Comparison of ENCODE assay signal across 9 cellular contexts in the genomic region with DNA sequence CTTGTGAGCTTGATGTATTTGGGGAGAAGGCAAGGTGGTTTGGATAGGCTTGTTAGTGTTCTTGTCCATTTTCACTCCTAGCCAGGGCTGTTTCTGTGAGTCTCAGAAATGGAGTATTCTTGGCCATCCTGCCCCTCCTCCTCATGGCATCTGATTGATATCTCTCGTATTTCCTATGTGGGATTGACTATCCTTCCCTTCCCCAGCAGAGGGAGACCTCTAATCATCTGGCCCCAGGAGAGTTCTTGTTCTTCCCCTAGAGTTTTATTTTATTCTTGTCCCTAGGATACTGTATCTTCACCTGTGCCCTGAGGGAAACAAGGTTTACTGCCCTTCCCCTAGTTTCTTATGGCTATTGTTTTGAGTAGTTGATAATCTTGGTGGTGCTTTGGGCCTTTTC.
A peak's percentile ranks its signal among the peaks of the same experiment; 100 is the strongest.
DNase-seq lines count a peak whose midpoint lies in the region; ATAC-seq, FAIRE-seq and TF ChIP-seq lines count a peak whose summit lies in the region.
"Had no signal": no experiment of that assay in that cellular context is flagged by ENCODE, and none has a peak within 500 bp of the region (broad histone marks: within the 10 kb centered on the region; RNA-seq: fewer than 3 reads in every experiment).

No MANE protein-coding gene starts in this region.

- no peaks in the 10 kb centered on the region for H3K27me3 ChIP-seq in bronchial epithelial cell (ENCODE audit: control insufficient read depth, insufficient read depth, low read length)
- no peaks in the 10 kb centered on the region for H3K27me3 ChIP-seq in right atrium auricular region
- H3K27me3 ChIP-seq: SJSA1 had no signal

- H3K4me3 ChIP-seq in bronchial epithelial cell (ENCODE audit: low read depth, low read length), result no peak overlapping the region
- H3K4me3 ChIP-seq in right atrium auricular region, result no peak overlapping the region
- H3K4me3 ChIP-seq: SJSA1 had no signal

- H3K4me1 ChIP-seq in right atrium auricular region, result no peaks in the 10 kb centered on the region

- DNase-seq in GM10248 (ENCODE audit: extremely low spot score), result no peak
- DNase-seq in MV-4-11 (lab: John Stamatoyannopoulos, UW), result peak; percentile 31
- DNase-seq in bronchial epithelial cell (ENCODE audit: low read depth), result peak; percentile 47
- DNase-seq in myocyte (ENCODE audit: low read depth), result peak; percentile 20
- DNase-seq in activated CD4-positive, alpha-beta T cell treated with anti-CD3 and anti-CD28 coated beads for 4 hours, result no peak
- DNase-seq in stimulated activated CD4-positive, alpha-beta T cell treated with anti-CD3 and anti-CD28 coated beads, Interleukin-12 subunit alpha, Interleukin-12 subunit beta, amount 100 ng/mL, for 4 hours, result no peak
- DNase-seq in right atrium auricular region (ENCODE audit: low spot score), result no peak

- peak; percentile 9 for TF ChIP-seq CTCF in GM10248 (IDR thresholded peaks at IDR 0.05; ENCODE audit: control extremely low read depth, extremely low read depth, low read depth, missing control alignments)
- TF ChIP-seq CTCF in bronchial epithelial cell (IDR thresholded peaks at IDR 0.05; ENCODE audit: insufficient read depth, low read length, severe bottlenecking), result peak; percentile 56
- TF ChIP-seq CTCF in right atrium auricular region (IDR thresholded peaks at IDR 0.05), result no peak

- FAIRE-seq in bronchial epithelial cell (lab: Jason Lieb, UNC), result peak; percentile 85

- POLR2A ChIA-PET in GM10248 (lab: Yijun Ruan, JAX), result no interaction called here

- no peaks in the 10 kb centered on the region for H3K36me3 ChIP-seq in bronchial epithelial cell (ENCODE audit: control insufficient read depth, insufficient read depth, low read length)
- H3K36me3 ChIP-seq in right atrium auricular region, result no peaks in the 10 kb centered on the region
- H3K36me3 ChIP-seq: SJSA1 had no signal

- peaks cover 0 to 4% of the 10 kb centered on the region in 2 donors for H3K9me3 ChIP-seq in right atrium auricular region
- H3K9me3 ChIP-seq: SJSA1 had no signal

- no peak overlapping the region for H3K27ac ChIP-seq in right atrium auricular region
- H3K27ac ChIP-seq: SJSA1 had no signal

- CTCF ChIA-PET in GM10248 (lab: Yijun Ruan, JAX), result interaction anchor here (0.8 to 1.9 kb wide), 7 partner anchors 8 to 38 kb away, joined by 3 to 5 read pairs (median 3); no protein-coding TSS in a partner anchor

- ATAC-seq in GM21526 (IDR thresholded peaks at IDR 0.05; ENCODE audit: low FRiP score, unreplicated experiment), result no peak

Comparison
In these comparisons a context has a peak if more than half of its experiments do, and no peak if none do; other contexts are left out.
1. DNase-seq: peak in MV-4-11 (single experiment), bronchial epithelial cell (single experiment) and myocyte (single experiment); none in GM10248 (single experiment), activated CD4-positive, alpha-beta T cell treated with anti-CD3 and anti-CD28 coated beads for 4 hours (0 of 2), stimulated activated CD4-positive, alpha-beta T cell treated with anti-CD3 and anti-CD28 coated beads, Interleukin-12 subunit alpha, Interleukin-12 subunit beta, amount 100 ng/mL, for 4 hours (single experiment) and right atrium auricular region (single experiment).
2. CTCF ChIP-seq: peak in GM10248 (single experiment) and bronchial epithelial cell (single experiment); none in right atrium auricular region (0 of 2).